14 cellular contexts compared by ENCODE assay signal in genomic region chr14:59281613-59282012, GRCh38.
A peak's percentile ranks its signal among the peaks of the same experiment; 100 is the strongest.
DNase-seq lines count a peak whose midpoint lies in the region; FAIRE-seq and TF ChIP-seq lines count a peak whose summit lies in the region.
"Had no signal": no experiment of that assay in that cellular context is flagged by ENCODE, and none has a peak within 500 bp of the region (broad histone marks: within the 10 kb centered on the region; RNA-seq: fewer than 3 reads in every experiment).

No MANE protein-coding gene starts in this region.

- 88 to 91% (median 90%) methylated on average over 2 of the region's 2 CpGs for WGBS in spleen, 5 donors

- H3K27me3 ChIP-seq in ACC112 (ENCODE audit: insufficient read depth, low read length) (no peaks in the 10 kb centered on the region), bronchial epithelial cell (ENCODE audit: control insufficient read depth, insufficient read depth, low read length) (no peaks in the 10 kb centered on the region), spleen (replicated peaks in 1 of 7) (no peaks in the 10 kb centered on the region)
- H3K27me3 ChIP-seq: body of pancreas, pancreas had no signal

- intact Hi-C loops in spleen (cut with DNase I; ENCODE audit: low total_unique reads), result no loop called here

- H3K4me3 ChIP-seq in ACC112 (ENCODE audit: low read depth, low read length) (peak overlapping the region; percentile 17; the same call in 1 of the 2 replicates), bronchial epithelial cell (ENCODE audit: low read depth, low read length) (no peak overlapping the region), spleen (no peak overlapping the region)
- H3K4me3 ChIP-seq: body of pancreas, pancreas had no signal

- FAIRE-seq in HTR-8/SVneo (lab: Jason Lieb, UNC) (no peak), bronchial epithelial cell (lab: Jason Lieb, UNC) (no peak)
- FAIRE-seq: pancreas had no signal

- H3K36me3 ChIP-seq in ACC112 (ENCODE audit: insufficient read depth, low read length) (peaks cover 10% of the 10 kb centered on the region; the same call in 1 of the 2 replicates), bronchial epithelial cell (ENCODE audit: control insufficient read depth, insufficient read depth, low read length) (no peaks in the 10 kb centered on the region), spleen (peaks cover 0 to 7% (median 0%) of the 10 kb centered on the region in 6 donors)
- H3K36me3 ChIP-seq: pancreas had no signal

- DNase-seq in HTR-8/SVneo (ENCODE audit: insufficient read length, low spot score), result peak; percentile 72
- DNase-seq in bronchial epithelial cell (ENCODE audit: low read depth), result peak; percentile 95
- DNase-seq in iris pigment epithelial cell (ENCODE audit: low read depth), result peak; percentile 84
- DNase-seq in activated T-cell treated with anti-CD3 and anti-CD28 coated beads for 4 hours, result no peak
- DNase-seq in dermis blood vessel endothelial cell, result no peak
- DNase-seq in spleen, result no peak
- DNase-seq in stimulated activated CD4-positive, alpha-beta T cell treated with anti-CD3 and anti-CD28 coated beads, Interleukin-2, amount 100 ng/mL, for 24 hours, result no peak
- DNase-seq: activated CD4-positive, alpha-beta T cell treated with anti-CD3 and anti-CD28 coated beads, Interleukin-2, amount 50 U/mL, for 1 hour; body of pancreas; DMS 273 treated with DMSO at 0.1 percent for 48 hours; pancreas; T-cell had no signal

- H3K9me3 ChIP-seq in spleen, result peaks cover 0 to 18% (median 5%) of the 10 kb centered on the region in 8 donors
- H3K9me3 ChIP-seq: body of pancreas, pancreas had no signal

- no peaks in the 10 kb centered on the region for H3K79me2 ChIP-seq in ACC112 (ENCODE audit: control insufficient read depth, insufficient read depth, low read length, unreplicated experiment)

- TF ChIP-seq POLR2A in spleen (IDR thresholded peaks at IDR 0.05), result no peak

- TF ChIP-seq CTCF in bronchial epithelial cell (IDR thresholded peaks at IDR 0.05; ENCODE audit: insufficient read depth, low read length, severe bottlenecking), result no peak
- no peak for TF ChIP-seq CTCF in spleen (IDR thresholded peaks at IDR 0.05 in 8 of 11, conservative IDR thresholded peaks at IDR 0.05 in 3 of 11)

- H3K4me1 ChIP-seq in ACC112 (ENCODE audit: control insufficient read depth, insufficient read depth, low read length, unreplicated experiment), result peaks cover 61% of the 10 kb centered on the region
- no peaks in the 10 kb centered on the region for H3K4me1 ChIP-seq in spleen
- H3K4me1 ChIP-seq: body of pancreas had no signal

- H3K27ac ChIP-seq in ACC112 (ENCODE audit: low read depth, low read length) (peak overlapping the region; percentile 93), spleen (no peak overlapping the region)
- H3K27ac ChIP-seq: body of pancreas, KMS-11, pancreas had no signal

- H2AFZ ChIP-seq in ACC112 (ENCODE audit: low read length, unreplicated experiment), result no peak overlapping the region

Comparison
In these comparisons a context has a peak if more than half of its experiments do, and no peak if none do; other contexts are left out.
1. DNase-seq: peak in HTR-8/SVneo (single experiment), bronchial epithelial cell (single experiment) and iris pigment epithelial cell (single experiment); none in activated T-cell treated with anti-CD3 and anti-CD28 coated beads for 4 hours (single experiment), dermis blood vessel endothelial cell (single experiment), spleen (single experiment) and stimulated activated CD4-positive, alpha-beta T cell treated with anti-CD3 and anti-CD28 coated beads, Interleukin-2, amount 100 ng/mL, for 24 hours (0 of 2).